8 cellular contexts compared by ENCODE assay signal in genomic region chr15:77186518-77187095, GRCh38.
A peak's percentile ranks its signal among the peaks of the same experiment; 100 is the strongest.
DNase-seq lines count a peak whose midpoint lies in the region; ATAC-seq and TF ChIP-seq lines count a peak whose summit lies in the region.

No MANE protein-coding gene starts in this region.

- no peaks in the 10 kb centered on the region for H3K36me3 ChIP-seq in GM23338 (ENCODE audit: insufficient read depth)

- H3K27ac ChIP-seq in GM23338 (ENCODE audit: low read depth): no peak overlapping the region

- no peak for DNase-seq in AG09319 (ENCODE audit: extremely low read depth, low read depth)
- peak; percentile 41 for DNase-seq in GM23338 (ENCODE audit: low spot score)
- peak; percentile 13 for DNase-seq in SW480 (ENCODE audit: low spot score)
- DNase-seq in fibroblast of villous mesenchyme (ENCODE audit: low read depth): peak; percentile 65
- DNase-seq in renal cortical epithelial cell (ENCODE audit: low read depth): peak; percentile 29
- no peak for DNase-seq in mucosa of gallbladder (ENCODE audit: low spot score)

- H3F3A ChIP-seq in GM23338 (replicated peaks; ENCODE audit: low read depth): 0 out of 2 replicates have a peak, but pooled peaks cover 4% of the 10 kb centered on the region

- H3K27ac Mint-ChIP-seq in GM23338: no peak overlapping the region

- H3K4me3 Mint-ChIP-seq in GM23338: no peak overlapping the region

- H3K4me3 ChIP-seq in GM23338 (no peak overlapping the region), fibroblast of villous mesenchyme (ENCODE audit: low read depth, low read length) (no peak overlapping the region)

- no peaks in the 10 kb centered on the region for H4K20me1 ChIP-seq in GM23338 (replicated peaks; ENCODE audit: insufficient read depth)

- H2AFZ ChIP-seq in GM23338: no peak overlapping the region

- H3K4me1 ChIP-seq in GM23338 (ENCODE audit: insufficient read depth): no peaks in the 10 kb centered on the region; the same call in 1 of the 2 replicates

- H3K9me2 ChIP-seq in GM23338 (ENCODE audit: insufficient read depth): no peaks in the 10 kb centered on the region

- no peak overlapping the region for H3K4me2 ChIP-seq in GM23338

- H3K36me3 Mint-ChIP-seq in GM23338 (ENCODE audit: low read depth): no peaks in the 10 kb centered on the region

- peak; percentile 40 for TF ChIP-seq CTCF in AG09319 (IDR thresholded peaks at IDR 0.05; ENCODE audit: low read depth, low read length)
- peak; percentile 69 to 72 for TF ChIP-seq CTCF in GM23338 (conservative IDR thresholded peaks at IDR 0.05; ENCODE audit: low read depth in 2 of 2)
- TF ChIP-seq CTCF in fibroblast of villous mesenchyme (IDR thresholded peaks at IDR 0.05; ENCODE audit: insufficient read depth, low read depth, low read length): peak; percentile 55

- H3K27me3 Mint-ChIP-seq in GM23338 (ENCODE audit: insufficient read depth, low read depth, poor library complexity): no peaks in the 10 kb centered on the region

- no peaks in the 10 kb centered on the region for H3K27me3 ChIP-seq in GM23338 (ENCODE audit: insufficient read depth)

- no peaks in the 10 kb centered on the region for H3K79me2 ChIP-seq in GM23338 (replicated peaks; ENCODE audit: insufficient read depth)

- no peaks in the 10 kb centered on the region for H3K9me3 Mint-ChIP-seq in GM23338

- H3K4me1 Mint-ChIP-seq in GM23338: peaks cover 2% of the 10 kb centered on the region; the same call in 1 of the 3 replicates

- ATAC-seq in GM23338 (peak; percentile 48), GM21423 (IDR thresholded peaks at IDR 0.05; ENCODE audit: unreplicated experiment) (no peak), GM21717 (IDR thresholded peaks at IDR 0.05; ENCODE audit: unreplicated experiment) (no peak)

TF ChIP-seq in GM23338, 12 proteins besides CTCF, POLR2A, EP300 and RAD21:
- TF ChIP-seq ZNF331 (CRISPR knock-in tag; IDR thresholded peaks at IDR 0.05; ENCODE audit: low read depth) (no peak), ZNF462 (CRISPR knock-in tag; IDR thresholded peaks at IDR 0.05) (no peak)

Comparison
In these comparisons a context has a peak if more than half of its experiments do, and no peak if none do; other contexts are left out.
1. DNase-seq: peak in GM23338 (single experiment), SW480 (single experiment), fibroblast of villous mesenchyme (single experiment) and renal cortical epithelial cell (single experiment); none in AG09319 (single experiment) and mucosa of gallbladder (single experiment).
2. Peak in every context shown above with its lines, with median percentiles within 50 percentile points of each other: CTCF ChIP-seq.